ENCODE assay signal across 10 cellular contexts in genomic region chrX:132165005-132165404, GRCh38. TPM values are rescaled to one million over a fixed set of nuclear protein-coding genes. Genes with fewer than 3 reads are reported as not detected.
"Had no signal": no experiment of that assay in that cellular context is flagged by ENCODE, and none has a peak within 500 bp of the region (broad histone marks: within the 10 kb centered on the region; RNA-seq: fewer than 3 reads in every experiment).

No MANE protein-coding gene starts in this region.

- H3K4me3 Mint-ChIP-seq: IgD-negative memory B cell had no signal

- ATAC-seq: HepG2 had no signal

- H3K4me2 ChIP-seq: KMS-11 had no signal

- H3K9ac ChIP-seq: KMS-11 had no signal

- H3K27ac Mint-ChIP-seq: IgD-negative memory B cell had no signal

- FAIRE-seq: HepG2, HTR-8/SVneo had no signal

- H3K27ac ChIP-seq: HL-60, KMS-11 had no signal

- DNase-seq: IMR-90, KBM-7, KG1 had no signal

- H3K4me1 Mint-ChIP-seq: IgD-negative memory B cell had no signal

RNA-seq across cellular contexts. Expression of gene FRMD7, which starts 37.2 kb away (rescaled TPM):
- total RNA-seq: HepG2, HT-29, HT1080, IMR-90 had no signal
- polyA plus RNA-seq: IgD-negative memory B cell, IMR-90 had no signal
